In genomic region chr10:75326306-75326705, GRCh38 we compare ENCODE assay signal across 8 cellular contexts.
"Had no signal": no experiment of that assay in that cellular context is flagged by ENCODE, and none has a peak within 500 bp of the region (broad histone marks: within the 10 kb centered on the region; RNA-seq: fewer than 3 reads in every experiment).

No MANE protein-coding gene starts in this region.

- H3K27ac ChIP-seq: GM23248, HL-60 had no signal

- FAIRE-seq: H54 had no signal

- H3K4me3 ChIP-seq: GM23248 had no signal

- H3K9ac ChIP-seq: GM23248 had no signal

- DNase-seq: GM23248, GOT3, H9, HCEC 1CT, Kasumi-1, KG1 had no signal

- H2AFZ ChIP-seq: GM23248 had no signal
